ENCODE assay signal across 26 cellular contexts in the genomic region with DNA sequence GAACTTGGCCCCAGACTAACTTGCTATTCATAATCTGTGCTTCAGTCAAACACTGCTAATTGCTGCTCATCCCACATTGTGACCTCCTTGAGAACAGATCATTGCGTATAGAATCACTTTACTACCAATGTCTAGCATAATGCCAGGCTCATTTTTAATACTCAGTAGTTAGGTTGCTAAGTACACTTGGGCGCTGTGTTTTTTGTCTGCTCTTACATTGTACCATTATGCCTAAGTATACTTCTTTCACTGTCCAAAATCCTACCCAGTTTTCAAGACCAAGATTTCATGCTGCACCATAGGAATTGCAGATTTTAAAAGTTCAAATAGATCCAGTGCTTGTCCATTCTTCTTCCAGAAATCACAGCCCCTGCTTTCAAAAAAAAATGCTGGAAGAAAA.
"Had no signal": no experiment of that assay in that cellular context is flagged by ENCODE, and none has a peak within 500 bp of the region (broad histone marks: within the 10 kb centered on the region; RNA-seq: fewer than 3 reads in every experiment).

No MANE protein-coding gene starts in this region.

- FAIRE-seq: astrocyte, TTC549 had no signal

- H3K27ac ChIP-seq: cardiac muscle cell had no signal

- H3K4me3 ChIP-seq: cardiac muscle cell had no signal

- H3K27me3 ChIP-seq: cardiac muscle cell had no signal

- H3K27ac Mint-ChIP-seq: activated CD4-positive, alpha-beta memory T cell treated with anti-CD3 and anti-CD28 coated beads for 36 hours; activated CD4-positive, alpha-beta T cell treated with anti-CD3 and anti-CD28 coated beads, Interleukin-2, amount 10 ng/mL, durations not matched to agents 7 days and 5 days; activated naive CD4-positive, alpha-beta T cell treated with anti-CD3 and anti-CD28 coated beads for 36 hours; activated naive CD8-positive, alpha-beta T cell; activated T-helper 17 cell treated with anti-CD3 and anti-CD28 coated beads, Interleukin-2, amount 50 U/mL, for 72 hours; brain had no signal

- H3K4me3 Mint-ChIP-seq: activated CD4-positive, alpha-beta memory T cell treated with anti-CD3 and anti-CD28 coated beads for 36 hours; activated CD4-positive, alpha-beta T cell treated with anti-CD3 and anti-CD28 coated beads, Interleukin-2, amount 10 ng/mL, durations not matched to agents 7 days and 5 days; activated naive CD4-positive, alpha-beta T cell treated with anti-CD3 and anti-CD28 coated beads for 36 hours; activated naive CD8-positive, alpha-beta T cell; activated T-helper 17 cell treated with anti-CD3 and anti-CD28 coated beads, Interleukin-2, amount 50 U/mL, for 72 hours; brain had no signal

- H3K4me1 Mint-ChIP-seq: activated CD4-positive, alpha-beta T cell treated with anti-CD3 and anti-CD28 coated beads, Interleukin-2, amount 10 ng/mL, durations not matched to agents 7 days and 5 days; activated T-helper 17 cell treated with anti-CD3 and anti-CD28 coated beads, Interleukin-2, amount 50 U/mL, for 72 hours; brain had no signal

- H3K27me3 Mint-ChIP-seq: activated CD4-positive, alpha-beta memory T cell treated with anti-CD3 and anti-CD28 coated beads for 36 hours; activated naive CD8-positive, alpha-beta T cell; activated T-helper 17 cell treated with anti-CD3 and anti-CD28 coated beads, Interleukin-2, amount 50 U/mL, for 72 hours had no signal

- ATAC-seq: activated T-helper 17 cell treated with anti-CD3 and anti-CD28 coated beads, Interleukin-2, amount 50 U/mL, for 72 hours had no signal

- H3K36me3 ChIP-seq: cardiac muscle cell had no signal

- DNase-seq: activated CD4-positive, alpha-beta memory T cell treated with anti-CD3 and anti-CD28 coated beads for 36 hours; activated CD4-positive, alpha-beta T cell treated with anti-CD3 and anti-CD28 coated beads, Interleukin-2, amount 10 ng/mL, durations not matched to agents 7 days and 5 days; activated CD4-positive, CD25-positive, alpha-beta regulatory T cell; activated CD8-positive, alpha-beta memory T cell treated with anti-CD3 and anti-CD28 coated beads for 24 hours; activated gamma-delta T cell; activated naive CD4-positive, alpha-beta T cell treated with anti-CD3 and anti-CD28 coated beads for 36 hours; activated T-cell treated with anti-CD3 and anti-CD28 coated beads, Interleukin-2, amount 50 U/mL, for 48 hours; amygdala; Kasumi-1; KBM-7; NCI-H1436; NCI-H1694 treated with DMSO at 0.1 percent for 48 hours; NCI-H2029 treated with DMSO at 0.1 percent for 48 hours; NCI-H2227 treated with DMSO at 0.1 percent for 48 hours; NCI-H446 treated with DMSO at 0.1 percent for 48 hours; NCI-H524 treated with DMSO at 0.1 percent for 48 hours; PC-3; SIG-M5; T-helper 2 cell; T1000 had no signal

- H3K36me3 Mint-ChIP-seq: activated CD4-positive, alpha-beta memory T cell treated with anti-CD3 and anti-CD28 coated beads for 36 hours; activated naive CD8-positive, alpha-beta T cell; brain had no signal
